7 cellular contexts compared by ENCODE assay signal in the genomic region with DNA sequence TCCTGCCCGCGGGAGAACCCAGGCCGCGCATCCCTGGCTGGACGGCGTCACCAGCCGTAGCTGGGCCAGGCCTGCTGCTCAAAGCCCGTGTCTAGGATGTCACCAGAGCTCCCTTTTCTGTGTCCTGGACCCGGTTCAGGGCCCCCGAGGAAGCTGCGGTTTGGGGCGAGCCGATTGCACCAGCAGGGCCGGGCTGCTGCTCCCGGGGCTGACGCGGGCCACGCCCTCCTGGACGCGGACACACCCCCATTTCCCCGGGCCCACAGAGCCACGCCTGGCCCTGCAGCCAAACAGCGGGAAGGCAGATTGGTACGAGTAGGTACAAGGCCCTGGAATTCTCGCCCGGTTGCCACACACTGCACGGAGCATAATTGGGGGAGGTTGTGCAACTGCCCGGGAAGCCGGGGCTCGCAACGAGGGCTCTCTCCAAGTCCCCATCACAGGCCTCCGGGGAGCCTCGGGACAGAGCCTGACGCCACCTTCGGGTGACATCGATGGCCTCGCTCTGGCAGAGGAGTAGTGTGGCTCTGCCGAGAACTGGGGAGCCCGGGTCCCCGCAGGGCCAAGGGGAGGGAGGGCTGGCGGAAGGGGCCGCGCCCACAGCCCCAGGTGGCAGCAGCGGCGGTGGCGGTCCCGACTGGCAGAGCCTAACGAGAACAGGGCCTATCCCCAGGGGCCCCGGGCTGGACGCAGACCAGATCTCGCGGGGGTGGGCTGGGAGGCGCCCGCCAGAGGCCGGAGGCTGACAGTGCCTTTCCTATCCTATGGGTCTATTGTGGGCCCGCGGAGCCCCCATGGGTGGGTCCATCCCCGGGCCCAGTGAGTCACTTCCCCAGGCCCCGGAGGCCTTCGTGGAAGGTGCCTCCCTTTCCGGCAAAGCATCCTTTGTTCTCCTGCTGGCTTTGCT. TPM values are rescaled to one million over a fixed set of nuclear protein-coding genes. Genes with fewer than 3 reads are reported as not detected.
DNase-seq lines count a peak whose midpoint lies in the region; ATAC-seq and TF ChIP-seq lines count a peak whose summit lies in the region.

No MANE protein-coding gene starts in this region.

- no peak for TF ChIP-seq CTCF in nephron progenitor cell (IDR thresholded peaks at IDR 0.05)
- peak in 1 of 2 experiments; percentile 4 for TF ChIP-seq CTCF in tibial artery (IDR thresholded peaks at IDR 0.05)

- peak; percentile 79 for ATAC-seq in GM21381 (IDR thresholded peaks at IDR 0.05; ENCODE audit: unreplicated experiment)
- peak; percentile 87 to 89 for ATAC-seq in activated T-cell treated with anti-CD3 and anti-CD28 coated beads, Interleukin-2, amount 50 U/mL, for 72 hours (replicated peaks in 1 of 2)

- DNase-seq in NOMO-1 (lab: John Stamatoyannopoulos, UW; ENCODE audit: unreplicated experiment in 2 of 2) (peak; percentile 90 to 93), fibroblast of the conjunctiva (ENCODE audit: low read depth) (peak; percentile 63), nephron progenitor cell (peak; percentile 79), tibial artery (peak; percentile 79 to 92), COR-L47 (lab: John Stamatoyannopoulos, UW) (no peak)
- peak; percentile 74 to 80 for DNase-seq in activated T-cell treated with anti-CD3 and anti-CD28 coated beads, Interleukin-2, amount 50 U/mL, for 72 hours

- H3K4me1 Mint-ChIP-seq in activated T-cell treated with anti-CD3 and anti-CD28 coated beads, Interleukin-2, amount 50 U/mL, for 72 hours (ENCODE audit: low read depth): peaks cover 17% of the 10 kb centered on the region
- peaks cover 17% of the 10 kb centered on the region for H3K4me1 Mint-ChIP-seq in nephron progenitor cell

- H3K27me3 ChIP-seq in tibial artery: no peaks in the 10 kb centered on the region

- H3K27ac Mint-ChIP-seq in activated T-cell treated with anti-CD3 and anti-CD28 coated beads, Interleukin-2, amount 50 U/mL, for 72 hours: no peak overlapping the region
- H3K27ac Mint-ChIP-seq in nephron progenitor cell: no peak overlapping the region

- peak overlapping the region; percentile 44 to 49 for H3K4me3 ChIP-seq in tibial artery

- H3K36me3 Mint-ChIP-seq in activated T-cell treated with anti-CD3 and anti-CD28 coated beads, Interleukin-2, amount 50 U/mL, for 72 hours (ENCODE audit: insufficient read depth in 2 of 2): no peaks in the 10 kb centered on the region
- peaks cover 3% of the 10 kb centered on the region for H3K36me3 Mint-ChIP-seq in nephron progenitor cell (ENCODE audit: low read depth)

- H3K9me3 ChIP-seq in tibial artery: no peaks in the 10 kb centered on the region

- peaks cover 0 to 28% (median 21%) of the 10 kb centered on the region in 4 donors for H3K4me1 ChIP-seq in tibial artery

- H3K27me3 Mint-ChIP-seq in activated T-cell treated with anti-CD3 and anti-CD28 coated beads, Interleukin-2, amount 50 U/mL, for 72 hours (ENCODE audit: low read depth): peaks cover 10% of the 10 kb centered on the region
- H3K27me3 Mint-ChIP-seq in nephron progenitor cell (ENCODE audit: low read depth, poor library complexity): peaks cover 25% of the 10 kb centered on the region

- peak overlapping the region; percentile 77 to 86 for H3K4me3 Mint-ChIP-seq in activated T-cell treated with anti-CD3 and anti-CD28 coated beads, Interleukin-2, amount 50 U/mL, for 72 hours
- peak overlapping the region; percentile 76 for H3K4me3 Mint-ChIP-seq in nephron progenitor cell

- intact Hi-C loops in tibial artery (cut with DNase I; ENCODE audit: low total_unique reads): no loop called here

- no peaks in the 10 kb centered on the region for H3K36me3 ChIP-seq in tibial artery

- H3K27ac ChIP-seq in tibial artery: peak overlapping the region; percentile 84 to 85

- no peaks in the 10 kb centered on the region for H3K9me3 Mint-ChIP-seq in activated T-cell treated with anti-CD3 and anti-CD28 coated beads, Interleukin-2, amount 50 U/mL, for 72 hours
- H3K9me3 Mint-ChIP-seq in nephron progenitor cell: no peaks in the 10 kb centered on the region

RNA-seq across cellular contexts. Expression of a gene that starts 23.5 kb away (rescaled TPM):
- total RNA-seq in activated T-cell treated with anti-CD3 and anti-CD28 coated beads, Interleukin-2, amount 50 U/mL, for 72 hours: 1 to 10 TPM; 7.3 to 8.2 TPM
